In the genomic region with DNA sequence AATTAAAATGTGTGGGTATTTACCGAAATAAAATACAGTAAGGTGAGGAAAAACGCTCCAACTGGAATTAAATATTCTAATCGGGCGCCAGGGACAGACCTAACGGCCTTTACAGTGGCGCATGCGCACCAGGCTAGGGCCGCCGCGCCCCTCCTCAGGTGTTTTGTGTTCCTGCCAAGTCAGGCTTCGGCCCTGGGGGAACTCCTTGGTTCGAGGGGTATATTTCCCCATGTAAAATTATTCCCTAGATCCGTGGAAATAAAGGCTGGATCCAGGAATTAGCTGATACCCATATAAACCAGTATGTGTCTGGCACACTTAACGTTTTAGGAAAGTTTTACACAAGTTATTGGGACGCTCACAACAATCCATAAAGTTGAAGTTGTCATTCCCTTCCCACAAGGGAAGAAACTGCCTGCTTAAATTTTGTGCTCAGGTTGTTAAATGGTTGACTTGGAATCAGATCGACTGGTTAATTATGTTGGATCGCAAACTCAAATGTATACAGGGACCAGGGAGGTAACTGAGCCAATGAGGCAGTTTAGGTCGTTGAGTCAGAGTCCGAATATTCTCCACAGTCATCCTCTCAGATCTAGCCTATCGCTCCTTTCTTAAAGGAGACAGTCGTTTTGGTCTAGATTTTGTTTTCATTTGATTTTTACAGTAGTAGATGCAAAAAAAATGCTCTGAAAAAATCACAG, we compare ENCODE assay signal across 8 cellular contexts. TPM values are rescaled to one million over a fixed set of nuclear protein-coding genes. Genes with fewer than 3 reads are reported as not detected.
DNase-seq lines count a peak whose midpoint lies in the region; ATAC-seq and TF ChIP-seq lines count a peak whose summit lies in the region.

No MANE protein-coding gene starts in this region.

- peak overlapping the region; percentile 97 for H3K27ac ChIP-seq in HUES64 (ENCODE audit: low read depth, low read length)
- H3K27ac ChIP-seq in OCI-LY1 (ENCODE audit: low read depth, low read length, poor library complexity, severe bottlenecking) = peak overlapping the region; percentile 93

- peak overlapping the region; percentile 100 for H2AFZ ChIP-seq in OCI-LY1 (ENCODE audit: low read length)

- H3K9me3 ChIP-seq in HUES64 (ENCODE audit: insufficient read depth, low read depth, low read length) = no peaks in the 10 kb centered on the region
- H3K9me3 ChIP-seq in OCI-LY1 (ENCODE audit: low read length) = no peaks in the 10 kb centered on the region
- no peaks in the 10 kb centered on the region for H3K9me3 ChIP-seq in mononuclear cell (ENCODE audit: low read depth, low read length)

- H3K36me3 ChIP-seq in HUES64 (ENCODE audit: insufficient read depth, low read length) = peaks cover 24% of the 10 kb centered on the region
- peaks cover 17% of the 10 kb centered on the region for H3K36me3 ChIP-seq in OCI-LY1 (ENCODE audit: insufficient read depth, low read length)

- peak overlapping the region; percentile 93 for H3K9ac ChIP-seq in HUES64 (ENCODE audit: low read depth, low read length)
- peak overlapping the region; percentile 94 for H3K9ac ChIP-seq in OCI-LY1 (ENCODE audit: low read length)

- H3K27me3 ChIP-seq in HUES64 (ENCODE audit: insufficient read depth, low read length) = no peaks in the 10 kb centered on the region
- no peaks in the 10 kb centered on the region for H3K27me3 ChIP-seq in OCI-LY1 (ENCODE audit: insufficient read depth, low read length)
- no peaks in the 10 kb centered on the region for H3K27me3 ChIP-seq in mononuclear cell (ENCODE audit: insufficient read depth, low read length)

- H3K4me2 ChIP-seq in OCI-LY1 (ENCODE audit: low read length) = peak overlapping the region; percentile 92

- H3K79me2 ChIP-seq in OCI-LY1 (ENCODE audit: insufficient read depth, low read length) = peaks cover 35% of the 10 kb centered on the region

- H3F3A ChIP-seq in OCI-LY1 (ENCODE audit: insufficient read depth, low read length) = no peaks in the 10 kb centered on the region

- WGBS in HUES64 = 25% methylated on average over 21 of the region's 21 CpGs

- H3K9me2 ChIP-seq in OCI-LY1 (ENCODE audit: low read depth, low read length) = no peaks in the 10 kb centered on the region

- H3K4me3 ChIP-seq in GM12875 (ENCODE audit: low read depth, low read length) = peak overlapping the region; percentile 95
- H3K4me3 ChIP-seq in HUES64 (ENCODE audit: low read length) = peak overlapping the region; percentile 84
- peak overlapping the region; percentile 94 for H3K4me3 ChIP-seq in OCI-LY1 (ENCODE audit: low read depth, low read length, poor library complexity, severe bottlenecking)
- H3K4me3 ChIP-seq in epithelial cell of esophagus (ENCODE audit: low read length) = peak overlapping the region; percentile 95
- H3K4me3 ChIP-seq in mononuclear cell (ENCODE audit: low read length) = peak overlapping the region; percentile 95

- no peak for TF ChIP-seq CTCF in GM12875 (IDR thresholded peaks at IDR 0.05; ENCODE audit: borderline replicate concordance, insufficient read depth, low read depth, low read length)
- TF ChIP-seq CTCF in OCI-LY1 (IDR thresholded peaks at IDR 0.05; ENCODE audit: low read length) = no peak
- no peak for TF ChIP-seq CTCF in epithelial cell of esophagus (IDR thresholded peaks at IDR 0.05; ENCODE audit: insufficient read depth, low read depth, low read length, missing control alignments)

- no peaks in the 10 kb centered on the region for H4K20me1 ChIP-seq in OCI-LY1 (ENCODE audit: insufficient read depth, low read length)

- peak; percentile 73 for DNase-seq in activated T-cell treated with anti-CD3 and anti-CD28 coated beads for 4 hours
- peak; percentile 69 for DNase-seq in epithelial cell of esophagus (ENCODE audit: low read depth)
- DNase-seq in stimulated activated CD8-positive, alpha-beta memory T cell treated with anti-CD3 and anti-CD28 coated beads, Interleukin-15, amount 100 ng/mL, for 48 hours (ENCODE audit: low read depth in 2 of 2) = peak; percentile 67 to 68

- no peak for ATAC-seq in GM21723 (IDR thresholded peaks at IDR 0.05; ENCODE audit: unreplicated experiment)

- H3K4me1 ChIP-seq in HUES64 (ENCODE audit: insufficient read depth, low read length) (peaks cover 4% of the 10 kb centered on the region; the same call in 1 of the 2 replicates), OCI-LY1 (ENCODE audit: insufficient read depth, low read length, severe bottlenecking) (peaks cover 12% of the 10 kb centered on the region), mononuclear cell (ENCODE audit: insufficient read depth, low read length) (peaks cover 30% of the 10 kb centered on the region)

RNA-seq across cellular contexts. Expression of gene ANAPC7, which starts 0.6 kb away (rescaled TPM):
- polyA plus RNA-seq in HUES64 (2013, experiment 1 of 2) = 58.9 TPM
- polyA plus RNA-seq in HUES64 (2013, experiment 2 of 2) = 63.7 TPM
- total RNA-seq in mononuclear cell = 16.2 TPM

RNA-seq across cellular contexts. Expression of gene ARPC3, which starts 46.0 kb away (rescaled TPM):
- 250 TPM for polyA plus RNA-seq in HUES64 (2013, experiment 1 of 2)
- polyA plus RNA-seq in HUES64 (2013, experiment 2 of 2) = 255 TPM
- total RNA-seq in mononuclear cell = 635 TPM
